35 cellular contexts compared by ENCODE assay signal in genomic region chr6:2099870-2100269, GRCh38.
"Had no signal": no experiment of that assay in that cellular context is flagged by ENCODE, and none has a peak within 500 bp of the region (broad histone marks: within the 10 kb centered on the region; RNA-seq: fewer than 3 reads in every experiment).

No MANE protein-coding gene starts in this region.

- H3K4me1 Mint-ChIP-seq: activated CD4-positive, alpha-beta T cell treated with anti-CD3 and anti-CD28 coated beads for 36 hours; activated naive CD8-positive, alpha-beta T cell treated with anti-CD3 and anti-CD28 coated beads, Interleukin-2, amount 50 U/mL, for 24 hours had no signal

- H3K36me3 ChIP-seq: adrenal gland, breast epithelium, cardiac muscle cell, esophagus squamous epithelium, gastroesophageal sphincter had no signal

- H3K27ac ChIP-seq: adrenal gland, breast epithelium, cardiac muscle cell, epithelial cell of prostate, esophagus squamous epithelium, gastroesophageal sphincter had no signal

- H3K36me3 Mint-ChIP-seq: activated CD4-positive, alpha-beta memory T cell treated with anti-CD3 and anti-CD28 coated beads for 36 hours; activated CD8-positive, alpha-beta memory T cell treated with anti-CD3 and anti-CD28 coated beads, Interleukin-2, amount 10 ng/mL, durations not matched to agents 7 days and 5 days; activated naive CD4-positive, alpha-beta T cell treated with anti-CD3 and anti-CD28 coated beads, Interleukin-2, amount 50 U/mL, for 24 hours; activated naive CD8-positive, alpha-beta T cell treated with anti-CD3 and anti-CD28 coated beads for 36 hours; brain had no signal

- H3K27ac Mint-ChIP-seq: activated CD4-positive, alpha-beta memory T cell treated with anti-CD3 and anti-CD28 coated beads for 36 hours; activated CD4-positive, alpha-beta T cell treated with anti-CD3 and anti-CD28 coated beads for 36 hours; activated CD4-positive, alpha-beta T cell treated with anti-CD3 and anti-CD28 coated beads, Interleukin-2, amount 10 ng/mL, durations not matched to agents 24 days and 14 days; activated CD8-positive, alpha-beta memory T cell treated with anti-CD3 and anti-CD28 coated beads, Interleukin-2, amount 10 ng/mL, durations not matched to agents 7 days and 5 days; activated CD8-positive, alpha-beta T cell treated with anti-CD3 and anti-CD28 coated beads, Interleukin-2, amount 10 ng/mL, durations not matched to agents 7 days and 5 days; activated naive CD4-positive, alpha-beta T cell treated with anti-CD3 and anti-CD28 coated beads for 36 hours; activated naive CD4-positive, alpha-beta T cell treated with anti-CD3 and anti-CD28 coated beads, Interleukin-2, amount 50 U/mL, for 24 hours; activated naive CD8-positive, alpha-beta T cell treated with anti-CD3 and anti-CD28 coated beads for 36 hours; activated naive CD8-positive, alpha-beta T cell treated with anti-CD3 and anti-CD28 coated beads, Interleukin-2, amount 50 U/mL, for 24 hours; activated T-helper 1 cell treated with anti-CD3 and anti-CD28 coated beads, Interleukin-12 subunit alpha, Interleukin-12 subunit beta, Interleukin-2, Interleukin-4 antibody, amounts not matched to agents 30 ng/mL and 10 ng/mL and 1 ng/mL, durations not matched to agents 14 hours and 24 hours and 36 hours; activated T-helper 2 cell treated with anti-CD3 and anti-CD28 coated beads, Interferon-gamma antibody, Interleukin-2, Interleukin-4, amounts not matched to agents 10 μg/mL and 5 μg/mL and 100 μg/mL, durations not matched to agents 14 hours and 24 hours and 36 hours; brain had no signal

- H3K4me1 ChIP-seq: breast epithelium, gastroesophageal sphincter had no signal

- H3K4me3 ChIP-seq: adrenal gland, breast epithelium, cardiac muscle cell, esophagus squamous epithelium, gastroesophageal sphincter had no signal

- H3K9me3 Mint-ChIP-seq: activated CD4-positive, alpha-beta memory T cell treated with anti-CD3 and anti-CD28 coated beads for 36 hours; activated CD4-positive, alpha-beta T cell treated with anti-CD3 and anti-CD28 coated beads, Interleukin-2, amount 10 ng/mL, durations not matched to agents 24 days and 14 days; activated naive CD4-positive, alpha-beta T cell treated with anti-CD3 and anti-CD28 coated beads for 36 hours; activated naive CD4-positive, alpha-beta T cell treated with anti-CD3 and anti-CD28 coated beads, Interleukin-2, amount 50 U/mL, for 24 hours; activated naive CD8-positive, alpha-beta T cell treated with anti-CD3 and anti-CD28 coated beads for 36 hours; activated naive CD8-positive, alpha-beta T cell treated with anti-CD3 and anti-CD28 coated beads, Interleukin-2, amount 50 U/mL, for 24 hours; activated T-helper 1 cell treated with anti-CD3 and anti-CD28 coated beads, Interleukin-12 subunit alpha, Interleukin-12 subunit beta, Interleukin-2, Interleukin-4 antibody, amounts not matched to agents 30 ng/mL and 10 ng/mL and 1 ng/mL, durations not matched to agents 14 hours and 24 hours and 36 hours; activated T-helper 2 cell treated with anti-CD3 and anti-CD28 coated beads, Interferon-gamma antibody, Interleukin-2, Interleukin-4, amounts not matched to agents 10 μg/mL and 5 μg/mL and 100 μg/mL, durations not matched to agents 14 hours and 24 hours and 36 hours had no signal

- ATAC-seq: activated CD4-positive, alpha-beta T cell treated with anti-CD3 and anti-CD28 coated beads for 36 hours; activated CD8-positive, alpha-beta memory T cell treated with anti-CD3 and anti-CD28 coated beads, Interleukin-2, amount 10 ng/mL, durations not matched to agents 7 days and 5 days; activated CD8-positive, alpha-beta T cell treated with anti-CD3 and anti-CD28 coated beads, Interleukin-2, amount 10 ng/mL, durations not matched to agents 7 days and 5 days; activated naive CD8-positive, alpha-beta T cell treated with anti-CD3 and anti-CD28 coated beads, Interleukin-2, amount 50 U/mL, for 24 hours; gastroesophageal sphincter had no signal

- H3K4me3 Mint-ChIP-seq: activated CD4-positive, alpha-beta memory T cell treated with anti-CD3 and anti-CD28 coated beads for 36 hours; activated CD4-positive, alpha-beta T cell treated with anti-CD3 and anti-CD28 coated beads for 36 hours; activated CD4-positive, alpha-beta T cell treated with anti-CD3 and anti-CD28 coated beads, Interleukin-2, amount 10 ng/mL, durations not matched to agents 24 days and 14 days; activated CD8-positive, alpha-beta memory T cell treated with anti-CD3 and anti-CD28 coated beads, Interleukin-2, amount 10 ng/mL, durations not matched to agents 7 days and 5 days; activated CD8-positive, alpha-beta T cell treated with anti-CD3 and anti-CD28 coated beads, Interleukin-2, amount 10 ng/mL, durations not matched to agents 7 days and 5 days; activated naive CD4-positive, alpha-beta T cell treated with anti-CD3 and anti-CD28 coated beads for 36 hours; activated naive CD4-positive, alpha-beta T cell treated with anti-CD3 and anti-CD28 coated beads, Interleukin-2, amount 50 U/mL, for 24 hours; activated naive CD8-positive, alpha-beta T cell treated with anti-CD3 and anti-CD28 coated beads for 36 hours; activated naive CD8-positive, alpha-beta T cell treated with anti-CD3 and anti-CD28 coated beads, Interleukin-2, amount 50 U/mL, for 24 hours; activated T-helper 1 cell treated with anti-CD3 and anti-CD28 coated beads, Interleukin-12 subunit alpha, Interleukin-12 subunit beta, Interleukin-2, Interleukin-4 antibody, amounts not matched to agents 30 ng/mL and 10 ng/mL and 1 ng/mL, durations not matched to agents 14 hours and 24 hours and 36 hours; brain had no signal

- DNase-seq: activated CD4-positive, alpha-beta memory T cell treated with anti-CD3 and anti-CD28 coated beads for 36 hours; activated CD4-positive, alpha-beta T cell treated with anti-CD3 and anti-CD28 coated beads for 36 hours; activated CD4-positive, alpha-beta T cell treated with anti-CD3 and anti-CD28 coated beads, Interleukin-2, amount 10 ng/mL, durations not matched to agents 24 days and 14 days; activated CD4-positive, CD25-positive, alpha-beta regulatory T cell; activated CD4-positive, CD25-positive, alpha-beta regulatory T cell treated with anti-CD3 and anti-CD28 coated beads, Interleukin-2, amount 50 U/mL, for 72 hours; activated CD8-positive, alpha-beta memory T cell treated with anti-CD3 and anti-CD28 coated beads, Interleukin-2, amount 10 ng/mL, durations not matched to agents 7 days and 5 days; activated CD8-positive, alpha-beta memory T cell treated with anti-CD3 and anti-CD28 coated beads, Interleukin-2, amount 50 U/mL, for 4 hours; activated CD8-positive, alpha-beta T cell treated with anti-CD3 and anti-CD28 coated beads, Interleukin-2, amount 10 ng/mL, durations not matched to agents 7 days and 5 days; activated effector memory CD4-positive, alpha-beta T cell treated with anti-CD3 and anti-CD28 coated beads, Interleukin-2, amount 50 U/mL, for 16 hours; activated naive CD4-positive, alpha-beta T cell treated with anti-CD3 and anti-CD28 coated beads for 36 hours; activated naive CD8-positive, alpha-beta T cell treated with anti-CD3 and anti-CD28 coated beads for 36 hours; activated naive CD8-positive, alpha-beta T cell treated with anti-CD3 and anti-CD28 coated beads, Interleukin-2, amount 50 U/mL, for 24 hours; activated T-cell treated with anti-CD3 and anti-CD28 coated beads, Interleukin-2, amount 50 U/mL, for 1 hour; activated T-cell treated with anti-CD3 and anti-CD28 coated beads, Interleukin-2, amount 50 U/mL, for 48 hours; adrenal gland; amygdala; aorta; central memory CD4-positive, alpha-beta T cell; cerebellar nuclear complex; cortex of kidney; dermis blood vessel endothelial cell; effector CD8-positive, alpha-beta T cell; esophagus squamous epithelium; foreskin melanocyte; T-helper 2 cell had no signal

- FAIRE-seq: endometrium, endothelial cell of umbilical vein had no signal

- H3K9me3 ChIP-seq: breast epithelium, esophagus squamous epithelium, gastroesophageal sphincter had no signal

- H3K27me3 ChIP-seq: adrenal gland, breast epithelium, cardiac muscle cell, esophagus squamous epithelium, gastroesophageal sphincter had no signal

- H3K27me3 Mint-ChIP-seq: activated CD4-positive, alpha-beta T cell treated with anti-CD3 and anti-CD28 coated beads for 36 hours; activated naive CD4-positive, alpha-beta T cell treated with anti-CD3 and anti-CD28 coated beads, Interleukin-2, amount 50 U/mL, for 24 hours; activated naive CD8-positive, alpha-beta T cell treated with anti-CD3 and anti-CD28 coated beads for 36 hours; activated naive CD8-positive, alpha-beta T cell treated with anti-CD3 and anti-CD28 coated beads, Interleukin-2, amount 50 U/mL, for 24 hours had no signal
